Comparison of ENCODE assay signal across 23 cellular contexts in the genomic region with DNA sequence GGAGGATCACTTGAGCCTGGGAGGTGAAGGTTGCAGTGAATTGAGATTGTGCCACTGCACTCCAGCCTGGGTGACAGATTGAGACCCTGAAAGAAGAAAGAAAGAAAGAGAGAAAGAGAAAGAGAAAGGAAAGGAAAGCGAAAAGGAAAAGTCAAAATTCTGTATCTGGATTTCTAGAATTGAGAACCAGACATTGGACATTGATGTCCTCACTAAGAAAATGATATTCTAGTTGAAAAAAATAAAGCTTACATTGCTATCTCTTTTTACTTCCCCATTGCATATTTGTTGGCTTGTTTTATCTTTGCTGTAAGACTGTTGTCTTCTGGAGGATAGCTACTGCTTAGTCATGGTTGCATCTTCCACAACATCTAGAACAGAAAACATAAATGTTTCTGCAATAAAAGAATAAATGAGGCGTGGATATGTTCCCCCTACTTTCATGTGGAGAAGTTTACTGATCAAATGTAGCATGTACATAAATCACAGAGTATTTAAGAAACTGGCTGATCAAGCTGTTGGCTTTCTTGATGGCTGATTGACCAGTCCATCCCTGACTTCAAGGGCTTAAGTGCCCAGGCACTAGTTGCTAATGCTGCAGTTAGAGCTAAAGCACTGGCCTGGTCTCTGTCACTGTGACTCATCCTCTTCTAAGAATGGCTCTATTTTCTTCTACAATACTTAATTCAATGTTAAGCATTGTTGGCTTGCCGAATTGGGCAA. TPM values are rescaled to one million over a fixed set of nuclear protein-coding genes. Genes with fewer than 3 reads are reported as not detected.
DNase-seq lines count a peak whose midpoint lies in the region; ATAC-seq and TF ChIP-seq lines count a peak whose summit lies in the region.
"Had no signal": no experiment of that assay in that cellular context is flagged by ENCODE, and none has a peak within 500 bp of the region (broad histone marks: within the 10 kb centered on the region; RNA-seq: fewer than 3 reads in every experiment).

No MANE protein-coding gene starts in this region.

- peak; percentile 56 to 62 for ATAC-seq in natural killer cell treated with Interleukin-12 subunit alpha and Interleukin-12 subunit beta and Interleukin-15 and Interleukin-18, amount 100 ng/mL, for 72 hours
- ATAC-seq in GM18907 (IDR thresholded peaks at IDR 0.05; ENCODE audit: unreplicated experiment), result no peak
- ATAC-seq: esophagus mucosa, lower lobe of right lung, psoas muscle had no signal

- H3K27me3 Mint-ChIP-seq in activated CD4-positive, alpha-beta T cell treated with anti-CD3 and anti-CD28 coated beads, Interleukin-2, amount 10 ng/mL, durations not matched to agents 7 days and 5 days, result no peaks in the 10 kb centered on the region
- no peaks in the 10 kb centered on the region for H3K27me3 Mint-ChIP-seq in activated naive CD8-positive, alpha-beta T cell
- H3K27me3 Mint-ChIP-seq in natural killer cell treated with Interleukin-12 subunit alpha and Interleukin-12 subunit beta and Interleukin-15 and Interleukin-18, amount 100 ng/mL, for 72 hours, result no peaks in the 10 kb centered on the region
- H3K27me3 Mint-ChIP-seq in Caco-2 (ENCODE audit: insufficient read depth, unreplicated experiment), result peaks cover 3% of the 10 kb centered on the region

- H3K4me3 ChIP-seq in Caco-2 (ENCODE audit: low read depth, low read length), result no peak overlapping the region
- H3K4me3 ChIP-seq: lower lobe of right lung, psoas muscle, spleen had no signal

- H3K4me3 Mint-ChIP-seq in activated CD4-positive, alpha-beta T cell treated with anti-CD3 and anti-CD28 coated beads, Interleukin-2, amount 10 ng/mL, durations not matched to agents 7 days and 5 days, result no peak overlapping the region
- H3K4me3 Mint-ChIP-seq in activated naive CD8-positive, alpha-beta T cell, result peak overlapping the region; percentile 80
- peak overlapping the region; percentile 78 for H3K4me3 Mint-ChIP-seq in natural killer cell treated with Interleukin-12 subunit alpha and Interleukin-12 subunit beta and Interleukin-15 and Interleukin-18, amount 100 ng/mL, for 72 hours
- no peak overlapping the region for H3K4me3 Mint-ChIP-seq in Caco-2 (ENCODE audit: unreplicated experiment)
- H3K4me3 Mint-ChIP-seq: nephron had no signal

- H3K36me3 Mint-ChIP-seq in activated CD4-positive, alpha-beta T cell treated with anti-CD3 and anti-CD28 coated beads, Interleukin-2, amount 10 ng/mL, durations not matched to agents 7 days and 5 days (ENCODE audit: low read depth), result peaks cover 86% of the 10 kb centered on the region
- peaks cover 38% of the 10 kb centered on the region for H3K36me3 Mint-ChIP-seq in activated naive CD8-positive, alpha-beta T cell
- H3K36me3 Mint-ChIP-seq in natural killer cell treated with Interleukin-12 subunit alpha and Interleukin-12 subunit beta and Interleukin-15 and Interleukin-18, amount 100 ng/mL, for 72 hours, result peaks cover 63% of the 10 kb centered on the region
- no peaks in the 10 kb centered on the region for H3K36me3 Mint-ChIP-seq in Caco-2 (ENCODE audit: insufficient read depth, unreplicated experiment)

- peaks cover 10% of the 10 kb centered on the region for H3K4me1 ChIP-seq in Caco-2
- H3K4me1 ChIP-seq: psoas muscle had no signal

- H3K27me3 ChIP-seq in Caco-2 (replicated peaks; ENCODE audit: control insufficient read depth, insufficient read depth, low read length), result no peaks in the 10 kb centered on the region
- H3K27me3 ChIP-seq: spleen had no signal

- intact Hi-C loops in Caco-2 (cut with micrococcal nuclease; ENCODE audit: unreplicated experiment), result no loop called here

- H3K36me3 ChIP-seq in Caco-2 (ENCODE audit: control insufficient read depth, insufficient read depth, low read length), result no peaks in the 10 kb centered on the region

- H3K9me3 ChIP-seq in Caco-2, result no peaks in the 10 kb centered on the region
- H3K9me3 ChIP-seq: lower lobe of right lung, psoas muscle, spleen had no signal

- no TSS peak for BruUV-seq in Caco-2 (replicated peaks; lab: Mats Ljungman, UMichigan)

- no peak for DNase-seq in activated CD4-positive, alpha-beta T cell treated with anti-CD3 and anti-CD28 coated beads, Interleukin-2, amount 10 ng/mL, durations not matched to agents 7 days and 5 days
- no peak for DNase-seq in activated CD4-positive, alpha-beta T cell treated with anti-CD3 and anti-CD28 coated beads, Interleukin-2, amount 50 U/mL, for 48 hours
- peak; percentile 85 for DNase-seq in OCI-M1 (lab: John Stamatoyannopoulos, UW)
- no peak for DNase-seq in natural killer cell treated with Interleukin-12 subunit alpha and Interleukin-12 subunit beta and Interleukin-15 and Interleukin-18, amount 100 ng/mL, for 72 hours (ENCODE audit: low spot score)
- DNase-seq in Caco-2, result no peak
- DNase-seq in GF-D8 (lab: John Stamatoyannopoulos, UW), result no peak
- DNase-seq: ACHN; activated CD4-positive, alpha-beta T cell treated with anti-CD3 and anti-CD28 coated beads for 48 hours; activated effector memory CD4-positive, alpha-beta T cell treated with Interleukin-2 at 50 U/mL for 16 hours; Calu3; KBM-7; lower lobe of right lung; NCI-H1092 treated with DMSO at 0.1 percent for 48 hours; psoas muscle; spleen; SW 1271 had no signal

- POLR2A ChIA-PET in activated CD4-positive, alpha-beta T cell treated with anti-CD3 and anti-CD28 coated beads, Interleukin-2, amount 10 ng/mL, durations not matched to agents 7 days and 5 days (lab: Charles Lee), result interaction anchor here (0.5 to 0.6 kb wide), 2 partner anchors 228 to 455 kb away, joined by 3 read pairs; no protein-coding TSS in a partner anchor
- POLR2A ChIA-PET in Caco-2 (lab: Charles Lee), result no interaction called here

- H3K4me1 Mint-ChIP-seq in activated CD4-positive, alpha-beta T cell treated with anti-CD3 and anti-CD28 coated beads, Interleukin-2, amount 10 ng/mL, durations not matched to agents 7 days and 5 days, result peaks cover 92% of the 10 kb centered on the region
- peaks cover 91% of the 10 kb centered on the region for H3K4me1 Mint-ChIP-seq in activated naive CD8-positive, alpha-beta T cell (ENCODE audit: low read depth)
- H3K4me1 Mint-ChIP-seq in natural killer cell treated with Interleukin-12 subunit alpha and Interleukin-12 subunit beta and Interleukin-15 and Interleukin-18, amount 100 ng/mL, for 72 hours (ENCODE audit: low read depth in 2 of 2), result peaks cover 86 to 90% of the 10 kb centered on the region in 2 donors
- peaks cover 6% of the 10 kb centered on the region for H3K4me1 Mint-ChIP-seq in Caco-2 (ENCODE audit: low read depth, unreplicated experiment)
- H3K4me1 Mint-ChIP-seq: nephron had no signal

- TF ChIP-seq CTCF in Caco-2 (IDR thresholded peaks at IDR 0.05; ENCODE audit: insufficient read depth in 1 of 2, low read depth in 1 of 2, low read length in 1 of 2, severe bottlenecking in 1 of 2, unreplicated experiment in 1 of 2), result no peak

- CTCF ChIA-PET in activated CD4-positive, alpha-beta T cell treated with anti-CD3 and anti-CD28 coated beads, Interleukin-2, amount 10 ng/mL, durations not matched to agents 7 days and 5 days (lab: Charles Lee), result interaction anchor here (0.6 to 0.8 kb wide), 2 partner anchors 11 to 862 kb away, joined by 3 read pairs; no protein-coding TSS in a partner anchor
- CTCF ChIA-PET in Caco-2 (lab: Charles Lee), result no interaction called here

- peak overlapping the region; percentile 67 for H3K27ac Mint-ChIP-seq in activated CD4-positive, alpha-beta T cell treated with anti-CD3 and anti-CD28 coated beads, Interleukin-2, amount 10 ng/mL, durations not matched to agents 7 days and 5 days
- H3K27ac Mint-ChIP-seq in activated naive CD8-positive, alpha-beta T cell, result peak overlapping the region; percentile 97
- H3K27ac Mint-ChIP-seq in natural killer cell treated with Interleukin-12 subunit alpha and Interleukin-12 subunit beta and Interleukin-15 and Interleukin-18, amount 100 ng/mL, for 72 hours, result peak overlapping the region; percentile 48 to 91
- H3K27ac Mint-ChIP-seq in Caco-2 (ENCODE audit: unreplicated experiment), result no peak overlapping the region
- H3K27ac Mint-ChIP-seq: nephron had no signal

- peaks cover 2% of the 10 kb centered on the region for H3K9me3 Mint-ChIP-seq in activated CD4-positive, alpha-beta T cell treated with anti-CD3 and anti-CD28 coated beads, Interleukin-2, amount 10 ng/mL, durations not matched to agents 7 days and 5 days
- H3K9me3 Mint-ChIP-seq in activated naive CD8-positive, alpha-beta T cell (ENCODE audit: low read depth), result no peaks in the 10 kb centered on the region
- H3K9me3 Mint-ChIP-seq in natural killer cell treated with Interleukin-12 subunit alpha and Interleukin-12 subunit beta and Interleukin-15 and Interleukin-18, amount 100 ng/mL, for 72 hours, result peaks cover 4% of the 10 kb centered on the region
- no peaks in the 10 kb centered on the region for H3K9me3 Mint-ChIP-seq in Caco-2 (ENCODE audit: unreplicated experiment)
- H3K9me3 Mint-ChIP-seq: nephron had no signal

RNA-seq across cellular contexts. Expression of a gene that starts 17.7 kb away (rescaled TPM):
- total RNA-seq in activated CD4-positive, alpha-beta T cell treated with anti-CD3 and anti-CD28 coated beads, Interleukin-2, amount 10 ng/mL, durations not matched to agents 7 days and 5 days, result 100 to 1,000 TPM; 530 to 557 TPM
- total RNA-seq in natural killer cell treated with Interleukin-12 subunit alpha and Interleukin-12 subunit beta and Interleukin-15 and Interleukin-18, amount 100 ng/mL, for 72 hours, result 100 to 1,000 TPM; 357 to 897 TPM
- total RNA-seq in Caco-2 (2022), result not detected in 2 replicates
- total RNA-seq: Calu3, dermis microvascular lymphatic vessel endothelial cell, G401, glomerular endothelial cell had no signal

Comparison
In these comparisons a context has a peak if more than half of its experiments do, and no peak if none do; other contexts are left out.
1. H3K4me3 Mint-ChIP-seq: peak in activated naive CD8-positive, alpha-beta T cell (single experiment) and natural killer cell treated with Interleukin-12 subunit alpha and Interleukin-12 subunit beta and Interleukin-15 and Interleukin-18, amount 100 ng/mL, for 72 hours (single experiment); none in activated CD4-positive, alpha-beta T cell treated with anti-CD3 and anti-CD28 coated beads, Interleukin-2, amount 10 ng/mL, durations not matched to agents 7 days and 5 days (single experiment) and Caco-2 (single experiment).
2. RNA of a gene that starts 17.7 kb away (total RNA-seq): 357 to 897 TPM in natural killer cell treated with Interleukin-12 subunit alpha and Interleukin-12 subunit beta and Interleukin-15 and Interleukin-18, amount 100 ng/mL, for 72 hours and 530 to 557 TPM in activated CD4-positive, alpha-beta T cell treated with anti-CD3 and anti-CD28 coated beads, Interleukin-2, amount 10 ng/mL, durations not matched to agents 7 days and 5 days; not detected in Caco-2; every median in the first group is over 100 times any median in the second.